In the genomic region with DNA sequence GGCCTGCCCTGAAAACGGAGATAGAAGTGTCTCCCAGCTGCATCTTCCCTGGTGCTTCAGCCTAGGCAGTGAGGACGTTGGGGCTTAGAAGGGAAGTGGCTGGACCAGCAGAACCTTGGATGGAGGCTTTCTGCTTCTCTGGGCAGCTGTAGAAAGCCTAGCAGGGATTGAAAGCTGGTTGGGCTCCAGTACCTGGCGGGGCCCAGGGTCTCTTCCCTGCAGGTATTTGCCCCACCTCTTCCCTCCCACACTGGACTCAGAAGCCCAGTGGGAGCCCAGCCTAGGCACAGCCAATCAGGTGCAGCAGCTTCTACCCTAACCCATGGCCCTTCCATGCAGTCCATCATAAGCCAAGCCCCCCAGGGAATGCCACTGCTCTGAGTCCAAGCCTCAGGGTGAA, we compare ENCODE assay signal across 31 cellular contexts.
"Had no signal": no experiment of that assay in that cellular context is flagged by ENCODE, and none has a peak within 500 bp of the region (broad histone marks: within the 10 kb centered on the region; RNA-seq: fewer than 3 reads in every experiment).

No MANE protein-coding gene starts in this region.

- H3K36me3 Mint-ChIP-seq: immature natural killer cell; memory B cell; mesothelial cell of epicardium; naive B cell; natural killer cell treated with Interleukin-12 subunit alpha and Interleukin-12 subunit beta and Interleukin-15 and Interleukin-18, amount 100 ng/mL, for 72 hours had no signal

- H3K4me1 Mint-ChIP-seq: immature natural killer cell; memory B cell; naive B cell; stimulated activated naive CD8-positive, alpha-beta T cell treated with anti-CD3 and anti-CD28 coated beads, Interleukin-15, amount 100 ng/mL, for 72 hours had no signal

- H3K79me2 ChIP-seq: parathyroid adenoma had no signal

- H3K27me3 ChIP-seq: gastrocnemius medialis, right lobe of liver, suprapubic skin, transverse colon, vagina had no signal

- DNase-seq: cortex of kidney; effector CD4-positive, alpha-beta T cell; foreskin fibroblast; gastrocnemius medialis; head of caudate nucleus; immature natural killer cell; islet precursor cell; kidney glomerular epithelial cell; left colon; mucosa of descending colon; naive B cell; right lobe of liver; stimulated activated CD4-positive, alpha-beta T cell treated with anti-CD3 and anti-CD28 coated beads, Interleukin-12 subunit alpha, Interleukin-12 subunit beta, amount 100 ng/mL, for 4 hours; stimulated activated CD4-positive, alpha-beta T cell treated with anti-CD3 and anti-CD28 coated beads, Interleukin-1b, Interleukin-23, amount 100 ng/mL, for 48 hours; stimulated activated CD4-positive, alpha-beta T cell treated with anti-CD3 and anti-CD28 coated beads, Interleukin-4, amount 100 ng/mL, for 1 hour; stimulated activated CD8-positive, alpha-beta memory T cell treated with anti-CD3 and anti-CD28 coated beads, Interleukin-4, amount 100 ng/mL, for 48 hours; stimulated activated naive CD4-positive, alpha-beta T cell; stimulated activated naive CD8-positive, alpha-beta T cell treated with anti-CD3 and anti-CD28 coated beads, Interleukin-15, amount 100 ng/mL, for 72 hours; transverse colon had no signal

- H3K27me3 Mint-ChIP-seq: memory B cell had no signal

- H3K27ac ChIP-seq: epithelial cell of prostate, gastrocnemius medialis, parathyroid adenoma, right lobe of liver, suprapubic skin, transverse colon, vagina had no signal

- ATAC-seq: esophagus mucosa; gastrocnemius medialis; left colon; mucosa of descending colon; natural killer cell treated with Interleukin-12 subunit alpha and Interleukin-12 subunit beta and Interleukin-15 and Interleukin-18, amount 100 ng/mL, for 72 hours; right lobe of liver; stimulated activated naive CD8-positive, alpha-beta T cell treated with anti-CD3 and anti-CD28 coated beads, Interleukin-15, amount 100 ng/mL, for 72 hours had no signal

- H3K9ac ChIP-seq: parathyroid adenoma had no signal

- H3K9me3 Mint-ChIP-seq: naive B cell; natural killer cell treated with Interleukin-12 subunit alpha and Interleukin-12 subunit beta and Interleukin-15 and Interleukin-18, amount 100 ng/mL, for 72 hours; neural crest cell had no signal

- H3K4me3 ChIP-seq: gastrocnemius medialis, lung, mucosa of descending colon, right lobe of liver, smooth muscle cell, suprapubic skin, transverse colon, vagina had no signal

- H3K4me3 Mint-ChIP-seq: immature natural killer cell; memory B cell; mesothelial cell of epicardium; naive B cell; natural killer cell treated with Interleukin-12 subunit alpha and Interleukin-12 subunit beta and Interleukin-15 and Interleukin-18, amount 100 ng/mL, for 72 hours; neural crest cell; stimulated activated naive CD8-positive, alpha-beta T cell treated with anti-CD3 and anti-CD28 coated beads, Interleukin-15, amount 100 ng/mL, for 72 hours had no signal

- H3K9me3 ChIP-seq: gastrocnemius medialis, mucosa of descending colon, right lobe of liver, suprapubic skin, transverse colon, vagina had no signal

- H3K27ac Mint-ChIP-seq: immature natural killer cell; memory B cell; mesothelial cell of epicardium; natural killer cell treated with Interleukin-12 subunit alpha and Interleukin-12 subunit beta and Interleukin-15 and Interleukin-18, amount 100 ng/mL, for 72 hours; progenitor cell of endocrine pancreas had no signal

- H3K4me2 ChIP-seq: smooth muscle cell had no signal

- H3K36me3 ChIP-seq: gastrocnemius medialis, right lobe of liver, suprapubic skin, transverse colon, vagina had no signal

- H3K4me1 ChIP-seq: gastrocnemius medialis, parathyroid adenoma, suprapubic skin, transverse colon, vagina had no signal

- H2AFZ ChIP-seq: parathyroid adenoma had no signal
